Comparison of ENCODE assay signal across 19 cellular contexts in genomic region chr1:207418336-207418735, GRCh38. TPM values are rescaled to one million over a fixed set of nuclear protein-coding genes. Genes with fewer than 3 reads are reported as not detected.
"Had no signal": no experiment of that assay in that cellular context is flagged by ENCODE, and none has a peak within 500 bp of the region (broad histone marks: within the 10 kb centered on the region; RNA-seq: fewer than 3 reads in every experiment).

No MANE protein-coding gene starts in this region.

- H3K9me3 ChIP-seq: neutrophil, uterus had no signal

- H3K4me3 ChIP-seq: tibial nerve, uterus had no signal

- H3K27ac Mint-ChIP-seq: activated naive CD4-positive, alpha-beta T cell treated with anti-CD3 and anti-CD28 coated beads for 36 hours; activated naive CD8-positive, alpha-beta T cell treated with anti-CD3 and anti-CD28 coated beads, Interleukin-2, amount 50 U/mL, for 24 hours; activated T-helper 2 cell treated with anti-CD3 and anti-CD28 coated beads, Interferon-gamma antibody, Interleukin-2, Interleukin-4, amounts not matched to agents 10 μg/mL and 5 μg/mL and 100 μg/mL, durations not matched to agents 14 hours and 24 hours and 36 hours; natural killer cell; stimulated activated effector memory CD8-positive, alpha-beta T cell treated with anti-CD3 and anti-CD28 coated beads, Interleukin-12 subunit alpha, Interleukin-12 subunit beta, amount 100 ng/mL, for 72 hours had no signal

- H3K36me3 ChIP-seq: neutrophil, tibial nerve, uterus had no signal

- H3K27me3 ChIP-seq: neutrophil, tibial nerve, uterus had no signal

- H3K4me3 Mint-ChIP-seq: activated naive CD4-positive, alpha-beta T cell treated with anti-CD3 and anti-CD28 coated beads for 36 hours; activated naive CD8-positive, alpha-beta T cell treated with anti-CD3 and anti-CD28 coated beads, Interleukin-2, amount 50 U/mL, for 24 hours; natural killer cell; stimulated activated effector memory CD8-positive, alpha-beta T cell treated with anti-CD3 and anti-CD28 coated beads, Interleukin-12 subunit alpha, Interleukin-12 subunit beta, amount 100 ng/mL, for 72 hours had no signal

- ATAC-seq: activated naive CD8-positive, alpha-beta T cell treated with anti-CD3 and anti-CD28 coated beads, Interleukin-2, amount 50 U/mL, for 24 hours; natural killer cell; stimulated activated effector memory CD8-positive, alpha-beta T cell treated with anti-CD3 and anti-CD28 coated beads, Interleukin-12 subunit alpha, Interleukin-12 subunit beta, amount 100 ng/mL, for 72 hours had no signal

- DNase-seq: activated CD4-positive, alpha-beta T cell treated with anti-CD3 and anti-CD28 coated beads, Interleukin-2, amount 50 U/mL, for 4 hours; activated CD4-positive, CD25-positive, alpha-beta regulatory T cell treated with anti-CD3 and anti-CD28 coated beads, Interleukin-2, amount 50 U/mL, for 72 hours; activated naive CD4-positive, alpha-beta T cell treated with anti-CD3 and anti-CD28 coated beads for 36 hours; activated naive CD8-positive, alpha-beta T cell treated with anti-CD3 and anti-CD28 coated beads, Interleukin-2, amount 50 U/mL, for 24 hours; foreskin melanocyte; head of caudate nucleus; mesendoderm; natural killer cell; uterus had no signal

- H3K36me3 Mint-ChIP-seq: natural killer cell; stimulated activated effector memory CD8-positive, alpha-beta T cell treated with anti-CD3 and anti-CD28 coated beads, Interleukin-12 subunit alpha, Interleukin-12 subunit beta, amount 100 ng/mL, for 72 hours had no signal

- H3K4me1 ChIP-seq: parathyroid adenoma, tibial nerve, uterus had no signal

- H3K27ac ChIP-seq: epithelial cell of prostate, neutrophil, parathyroid adenoma, tibial nerve, uterus had no signal

RNA-seq across cellular contexts. Expression of gene CR2, which starts 35.8 kb away (rescaled TPM):
- total RNA-seq: activated T-helper 2 cell treated with anti-CD3 and anti-CD28 coated beads, Interferon-gamma antibody, Interleukin-2, Interleukin-4, amounts not matched to agents 10 μg/mL and 5 μg/mL and 100 μg/mL, durations not matched to agents 14 hours and 24 hours and 36 hours; chondrocyte; fibroblast of lung; renal cortical epithelial cell; subcutaneous adipose tissue; tibial nerve had no signal
- polyA plus RNA-seq: fibroblast of lung had no signal
